Comparison of ENCODE assay signal across 8 cellular contexts in genomic region chr1:14915356-14916054, GRCh38.
A peak's percentile ranks its signal among the peaks of the same experiment; 100 is the strongest.
DNase-seq lines count a peak whose midpoint lies in the region; ATAC-seq, FAIRE-seq and TF ChIP-seq lines count a peak whose summit lies in the region.

No MANE protein-coding gene starts in this region.

- H3K4me1 ChIP-seq in small intestine (ENCODE audit: control insufficient read depth in 2 of 2, insufficient read depth in 1 of 2, low read depth in 1 of 2, low read length in 1 of 2), result no peaks in the 10 kb centered on the region

- DNase-seq in AG09319 (ENCODE audit: extremely low read depth, low read depth), result no peak
- peak; percentile 49 for DNase-seq in GM19238 (ENCODE audit: insufficient read length, low spot score)
- DNase-seq in NOMO-1 treated with dmso at 0.1 percent for 144 hours (lab: John Stamatoyannopoulos, UW; ENCODE audit: unreplicated experiment), result peak; percentile 0
- DNase-seq in activated T-helper 2 cell treated with anti-CD3 and anti-CD28 coated beads, Interferon-gamma antibody, Interleukin-2, Interleukin-4, amounts not matched to agents 10 μg/mL and 5 μg/mL and 100 μg/mL, durations not matched to agents 14 hours and 24 hours and 36 hours (ENCODE audit: low spot score), result peak; percentile 24
- DNase-seq in left cardiac atrium, result peak; percentile 43
- DNase-seq in small intestine, result peak; percentile 37
- no peak for DNase-seq in pons (ENCODE audit: low spot score)

- H3K9me3 Mint-ChIP-seq in activated T-helper 2 cell treated with anti-CD3 and anti-CD28 coated beads, Interferon-gamma antibody, Interleukin-2, Interleukin-4, amounts not matched to agents 10 μg/mL and 5 μg/mL and 100 μg/mL, durations not matched to agents 14 hours and 24 hours and 36 hours, result no peaks in the 10 kb centered on the region

- H3K27ac ChIP-seq in small intestine (ENCODE audit: low read depth in 1 of 2, low read length in 1 of 2), result no peak overlapping the region

- no peaks in the 10 kb centered on the region for H3K4me1 Mint-ChIP-seq in activated T-helper 2 cell treated with anti-CD3 and anti-CD28 coated beads, Interferon-gamma antibody, Interleukin-2, Interleukin-4, amounts not matched to agents 10 μg/mL and 5 μg/mL and 100 μg/mL, durations not matched to agents 14 hours and 24 hours and 36 hours (ENCODE audit: low read depth)

- no peaks in the 10 kb centered on the region for H3K36me3 ChIP-seq in small intestine (ENCODE audit: control insufficient read depth in 2 of 2, insufficient read depth in 2 of 2, low read length in 2 of 2)

- H3K36me3 Mint-ChIP-seq in activated T-helper 2 cell treated with anti-CD3 and anti-CD28 coated beads, Interferon-gamma antibody, Interleukin-2, Interleukin-4, amounts not matched to agents 10 μg/mL and 5 μg/mL and 100 μg/mL, durations not matched to agents 14 hours and 24 hours and 36 hours (ENCODE audit: low read depth), result no peaks in the 10 kb centered on the region

- 43 to 47% (median 44%) methylated on average over 9 of the region's 9 CpGs for WGBS in small intestine, 3 donors

- peaks cover 2% of the 10 kb centered on the region for H3K27me3 Mint-ChIP-seq in activated T-helper 2 cell treated with anti-CD3 and anti-CD28 coated beads, Interferon-gamma antibody, Interleukin-2, Interleukin-4, amounts not matched to agents 10 μg/mL and 5 μg/mL and 100 μg/mL, durations not matched to agents 14 hours and 24 hours and 36 hours (ENCODE audit: low read depth)

- no peak overlapping the region for H3K27ac Mint-ChIP-seq in activated T-helper 2 cell treated with anti-CD3 and anti-CD28 coated beads, Interferon-gamma antibody, Interleukin-2, Interleukin-4, amounts not matched to agents 10 μg/mL and 5 μg/mL and 100 μg/mL, durations not matched to agents 14 hours and 24 hours and 36 hours

- TF ChIP-seq CTCF in AG09319 (IDR thresholded peaks at IDR 0.05; ENCODE audit: low read depth, low read length), result peak; percentile 95

- H3K9me3 ChIP-seq in small intestine (ENCODE audit: control insufficient read depth, low read depth), result no peaks in the 10 kb centered on the region

- ATAC-seq in left cardiac atrium (peak in 1 of 2 donors; percentile 71), GM18868 (IDR thresholded peaks at IDR 0.05; ENCODE audit: unreplicated experiment) (no peak)

- intact Hi-C loops in activated T-helper 2 cell treated with anti-CD3 and anti-CD28 coated beads, Interferon-gamma antibody, Interleukin-2, Interleukin-4, amounts not matched to agents 10 μg/mL and 5 μg/mL and 100 μg/mL, durations not matched to agents 14 hours and 24 hours and 36 hours (cut with micrococcal nuclease), result loop anchor here (2.0 kb wide), 1 partner anchor 111 kb away; no protein-coding TSS in a partner anchor
- intact Hi-C loops in left cardiac atrium (cut with DNase I), result no loop called here

- FAIRE-seq in small intestine (lab: Jason Lieb, UNC), result no peak

- no peak overlapping the region for H3K4me3 Mint-ChIP-seq in activated T-helper 2 cell treated with anti-CD3 and anti-CD28 coated beads, Interferon-gamma antibody, Interleukin-2, Interleukin-4, amounts not matched to agents 10 μg/mL and 5 μg/mL and 100 μg/mL, durations not matched to agents 14 hours and 24 hours and 36 hours (ENCODE audit: low read depth)

- H3K4me3 ChIP-seq in small intestine (ENCODE audit: low read depth in 1 of 2, low read length in 2 of 2), result no peak overlapping the region

- H3K27me3 ChIP-seq in small intestine (ENCODE audit: control insufficient read depth in 2 of 2, insufficient read depth in 2 of 2, low read length in 2 of 2), result no peaks in the 10 kb centered on the region

Comparison
In these comparisons a context has a peak if more than half of its experiments do, and no peak if none do; other contexts are left out.
1. DNase-seq: peak in GM19238 (single experiment), NOMO-1 treated with dmso at 0.1 percent for 144 hours (single experiment), activated T-helper 2 cell treated with anti-CD3 and anti-CD28 coated beads, Interferon-gamma antibody, Interleukin-2, Interleukin-4, amounts not matched to agents 10 μg/mL and 5 μg/mL and 100 μg/mL, durations not matched to agents 14 hours and 24 hours and 36 hours (single experiment), left cardiac atrium (single experiment) and small intestine (single experiment); none in AG09319 (single experiment) and pons (single experiment).